1 cellular context compared by ENCODE assay signal in the genomic region with DNA sequence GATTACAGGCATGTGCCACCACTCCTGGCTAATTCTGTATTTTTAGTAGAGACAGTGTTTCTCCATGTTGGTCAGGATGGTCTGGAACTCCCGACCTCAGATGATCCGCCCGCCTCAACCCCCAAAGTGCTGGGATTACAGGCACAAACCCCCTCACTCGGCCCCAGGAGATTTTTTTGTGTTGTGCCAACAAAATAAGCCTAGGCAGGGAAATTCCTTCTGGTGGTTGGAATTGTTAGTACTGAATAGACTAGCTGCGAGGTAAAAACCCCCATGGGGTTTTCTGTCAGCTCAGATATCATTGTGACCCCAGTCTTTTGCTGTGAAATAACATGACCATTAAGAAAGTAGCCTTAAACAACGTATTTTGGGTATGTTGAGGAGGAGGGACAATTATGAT.
TF ChIP-seq lines count a peak whose summit lies in the region.

No MANE protein-coding gene starts in this region.

TF ChIP-seq in GM12878, 131 proteins besides CTCF, POLR2A, EP300 and RAD21 (continued from another document):
- TF ChIP-seq, protein P1, sequence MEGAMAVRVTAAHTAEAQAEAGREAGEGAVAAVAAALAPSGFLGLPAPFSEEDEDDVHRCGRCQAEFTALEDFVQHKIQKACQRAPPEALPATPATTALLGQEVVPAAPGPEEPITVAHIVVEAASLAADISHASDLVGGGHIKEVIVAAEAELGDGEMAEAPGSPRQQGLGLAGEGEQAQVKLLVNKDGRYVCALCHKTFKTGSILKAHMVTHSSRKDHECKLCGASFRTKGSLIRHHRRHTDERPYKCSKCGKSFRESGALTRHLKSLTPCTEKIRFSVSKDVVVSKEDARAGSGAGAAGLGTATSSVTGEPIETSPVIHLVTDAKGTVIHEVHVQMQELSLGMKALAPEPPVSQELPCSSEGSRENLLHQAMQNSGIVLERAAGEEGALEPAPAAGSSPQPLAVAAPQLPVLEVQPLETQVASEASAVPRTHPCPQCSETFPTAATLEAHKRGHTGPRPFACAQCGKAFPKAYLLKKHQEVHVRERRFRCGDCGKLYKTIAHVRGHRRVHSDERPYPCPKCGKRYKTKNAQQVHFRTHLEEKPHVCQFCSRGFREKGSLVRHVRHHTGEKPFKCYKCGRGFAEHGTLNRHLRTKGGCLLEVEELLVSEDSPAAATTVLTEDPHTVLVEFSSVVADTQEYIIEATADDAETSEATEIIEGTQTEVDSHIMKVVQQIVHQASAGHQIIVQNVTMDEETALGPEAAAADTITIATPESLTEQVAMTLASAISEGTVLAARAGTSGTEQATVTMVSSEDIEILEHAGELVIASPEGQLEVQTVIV (IDR thresholded peaks at IDR 0.05; ENCODE audit: borderline replicate concordance, partially characterized antibody): no peak
- TF ChIP-seq, protein P2, sequence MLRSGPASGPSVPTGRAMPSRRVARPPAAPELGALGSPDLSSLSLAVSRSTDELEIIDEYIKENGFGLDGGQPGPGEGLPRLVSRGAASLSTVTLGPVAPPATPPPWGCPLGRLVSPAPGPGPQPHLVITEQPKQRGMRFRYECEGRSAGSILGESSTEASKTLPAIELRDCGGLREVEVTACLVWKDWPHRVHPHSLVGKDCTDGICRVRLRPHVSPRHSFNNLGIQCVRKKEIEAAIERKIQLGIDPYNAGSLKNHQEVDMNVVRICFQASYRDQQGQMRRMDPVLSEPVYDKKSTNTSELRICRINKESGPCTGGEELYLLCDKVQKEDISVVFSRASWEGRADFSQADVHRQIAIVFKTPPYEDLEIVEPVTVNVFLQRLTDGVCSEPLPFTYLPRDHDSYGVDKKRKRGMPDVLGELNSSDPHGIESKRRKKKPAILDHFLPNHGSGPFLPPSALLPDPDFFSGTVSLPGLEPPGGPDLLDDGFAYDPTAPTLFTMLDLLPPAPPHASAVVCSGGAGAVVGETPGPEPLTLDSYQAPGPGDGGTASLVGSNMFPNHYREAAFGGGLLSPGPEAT (IDR thresholded peaks at IDR 0.05; ENCODE audit: low read depth): peak; percentile 84
- no peak for TF ChIP-seq NR2C2 (IDR thresholded peaks at IDR 0.05; ENCODE audit: borderline replicate concordance, control insufficient read depth, insufficient read length, low read depth)
- TF ChIP-seq, protein P3, sequence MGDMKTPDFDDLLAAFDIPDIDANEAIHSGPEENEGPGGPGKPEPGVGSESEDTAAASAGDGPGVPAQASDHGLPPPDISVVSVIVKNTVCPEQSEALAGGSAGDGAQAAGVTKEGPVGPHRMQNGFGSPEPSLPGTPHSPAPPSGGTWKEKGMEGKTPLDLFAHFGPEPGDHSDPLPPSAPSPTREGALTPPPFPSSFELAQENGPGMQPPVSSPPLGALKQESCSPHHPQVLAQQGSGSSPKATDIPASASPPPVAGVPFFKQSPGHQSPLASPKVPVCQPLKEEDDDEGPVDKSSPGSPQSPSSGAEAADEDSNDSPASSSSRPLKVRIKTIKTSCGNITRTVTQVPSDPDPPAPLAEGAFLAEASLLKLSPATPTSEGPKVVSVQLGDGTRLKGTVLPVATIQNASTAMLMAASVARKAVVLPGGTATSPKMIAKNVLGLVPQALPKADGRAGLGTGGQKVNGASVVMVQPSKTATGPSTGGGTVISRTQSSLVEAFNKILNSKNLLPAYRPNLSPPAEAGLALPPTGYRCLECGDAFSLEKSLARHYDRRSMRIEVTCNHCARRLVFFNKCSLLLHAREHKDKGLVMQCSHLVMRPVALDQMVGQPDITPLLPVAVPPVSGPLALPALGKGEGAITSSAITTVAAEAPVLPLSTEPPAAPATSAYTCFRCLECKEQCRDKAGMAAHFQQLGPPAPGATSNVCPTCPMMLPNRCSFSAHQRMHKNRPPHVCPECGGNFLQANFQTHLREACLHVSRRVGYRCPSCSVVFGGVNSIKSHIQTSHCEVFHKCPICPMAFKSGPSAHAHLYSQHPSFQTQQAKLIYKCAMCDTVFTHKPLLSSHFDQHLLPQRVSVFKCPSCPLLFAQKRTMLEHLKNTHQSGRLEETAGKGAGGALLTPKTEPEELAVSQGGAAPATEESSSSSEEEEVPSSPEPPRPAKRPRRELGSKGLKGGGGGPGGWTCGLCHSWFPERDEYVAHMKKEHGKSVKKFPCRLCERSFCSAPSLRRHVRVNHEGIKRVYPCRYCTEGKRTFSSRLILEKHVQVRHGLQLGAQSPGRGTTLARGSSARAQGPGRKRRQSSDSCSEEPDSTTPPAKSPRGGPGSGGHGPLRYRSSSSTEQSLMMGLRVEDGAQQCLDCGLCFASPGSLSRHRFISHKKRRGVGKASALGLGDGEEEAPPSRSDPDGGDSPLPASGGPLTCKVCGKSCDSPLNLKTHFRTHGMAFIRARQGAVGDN (IDR thresholded peaks at IDR 0.05): no peak
- no peak for TF ChIP-seq ASH2L (IDR thresholded peaks at IDR 0.05; ENCODE audit: borderline replicate concordance, low read depth)
- TF ChIP-seq DPF2 (IDR thresholded peaks at IDR 0.05): 0 out of 2 replicates have a peak, but pooled peaks have one; percentile 29
- peak; percentile 23 for TF ChIP-seq RELA (IDR thresholded peaks at IDR 0.05; ENCODE audit: borderline replicate concordance, partially characterized antibody)
- no peak for TF ChIP-seq CHD1 (IDR thresholded peaks at IDR 0.05; ENCODE audit: low read depth, low read length)
- TF ChIP-seq MTA2 (IDR thresholded peaks at IDR 0.05; ENCODE audit: low read depth): peak; percentile 14; the same call in 1 of the 2 replicates
- TF ChIP-seq NR2C1 (IDR thresholded peaks at IDR 0.05): no peak
- 0 out of 2 replicates have a peak, but pooled peaks have one; percentile 33 for TF ChIP-seq GATAD2B (conservative IDR thresholded peaks at IDR 0.05; ENCODE audit: low read depth)
- TF ChIP-seq IKZF1 (conservative IDR thresholded peaks at IDR 0.05): peak; percentile 77
- TF ChIP-seq, protein P4, sequence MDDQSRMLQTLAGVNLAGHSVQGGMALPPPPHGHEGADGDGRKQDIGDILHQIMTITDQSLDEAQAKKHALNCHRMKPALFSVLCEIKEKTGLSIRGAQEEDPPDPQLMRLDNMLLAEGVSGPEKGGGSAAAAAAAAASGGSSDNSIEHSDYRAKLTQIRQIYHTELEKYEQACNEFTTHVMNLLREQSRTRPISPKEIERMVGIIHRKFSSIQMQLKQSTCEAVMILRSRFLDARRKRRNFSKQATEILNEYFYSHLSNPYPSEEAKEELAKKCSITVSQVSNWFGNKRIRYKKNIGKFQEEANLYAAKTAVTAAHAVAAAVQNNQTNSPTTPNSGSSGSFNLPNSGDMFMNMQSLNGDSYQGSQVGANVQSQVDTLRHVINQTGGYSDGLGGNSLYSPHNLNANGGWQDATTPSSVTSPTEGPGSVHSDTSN (IDR thresholded peaks at IDR 0.05; ENCODE audit: insufficient replicate concordance, low read depth, low read length): no peak
- TF ChIP-seq SKIL (IDR thresholded peaks at IDR 0.05; ENCODE audit: low read depth, poor library complexity, severe bottlenecking): no peak
- TF ChIP-seq TCF7 (IDR thresholded peaks at IDR 0.05; ENCODE audit: borderline replicate concordance): no peak
- no peak for TF ChIP-seq REST (IDR thresholded peaks at IDR 0.05; ENCODE audit: low read depth, low read length)
- TF ChIP-seq EED (IDR thresholded peaks at IDR 0.05; ENCODE audit: low read depth): peak; percentile 59
- no peak for TF ChIP-seq TBL1XR1 (IDR thresholded peaks at IDR 0.05; ENCODE audit: low read depth, low read length)
- peak; percentile 44 for TF ChIP-seq MEF2B (IDR thresholded peaks at IDR 0.05; ENCODE audit: partially characterized antibody, poor library complexity, severe bottlenecking)
TF ChIP-seq in GM12878: peak in this region for 9.
